8 cellular contexts compared by ENCODE assay signal in genomic region chr11:44565746-44566558, GRCh38. TPM values are rescaled to one million over a fixed set of nuclear protein-coding genes. Genes with fewer than 3 reads are reported as not detected.
DNase-seq lines count a peak whose midpoint lies in the region; ATAC-seq and TF ChIP-seq lines count a peak whose summit lies in the region.

No MANE protein-coding gene starts in this region.

- no peaks in the 10 kb centered on the region for H3K36me3 ChIP-seq in ectodermal cell (ENCODE audit: control insufficient read depth, insufficient read depth, low read length)
- no peaks in the 10 kb centered on the region for H3K36me3 ChIP-seq in neutrophil

- H3K27me3 ChIP-seq in ectodermal cell (ENCODE audit: control insufficient read depth, insufficient read depth, low read length, poor library complexity, severe bottlenecking) (peaks cover 13% of the 10 kb centered on the region), neutrophil (no peaks in the 10 kb centered on the region)

- no peak for TF ChIP-seq CTCF in neutrophil (IDR thresholded peaks at IDR 0.05)

- WGBS in ectodermal cell, 2 experiments = 25 to 27% methylated on average over 29 of the region's 29 CpGs

- ATAC-seq in HG02588 (IDR thresholded peaks at IDR 0.05; ENCODE audit: unreplicated experiment) = no peak

- H3K9me3 ChIP-seq in ectodermal cell (ENCODE audit: control insufficient read depth, low read length) = no peaks in the 10 kb centered on the region
- H3K9me3 ChIP-seq in neutrophil = no peaks in the 10 kb centered on the region

- DNase-seq in DMS79 (lab: John Stamatoyannopoulos, UW) = peak; percentile 23
- DNase-seq in NCI-H2029 (lab: John Stamatoyannopoulos, UW) = peak; percentile 33
- DNase-seq in DMS 273 (lab: John Stamatoyannopoulos, UW; ENCODE audit: unreplicated experiment) = no peak
- DNase-seq in middle frontal gyrus (ENCODE audit: extremely low spot score, low spot score) = no peak
- no peak for DNase-seq in stimulated activated CD8-positive, alpha-beta memory T cell treated with anti-CD3 and anti-CD28 coated beads, Interleukin-4, amount 100 ng/mL, for 48 hours

- H3K4me3 ChIP-seq in ectodermal cell (ENCODE audit: insufficient read depth, low read depth, low read length) (peak overlapping the region; percentile 48), neutrophil (ENCODE audit: low read depth in 1 of 2, low read length in 1 of 2) (peak overlapping the region; percentile 85 to 90)

- H3K27ac ChIP-seq in ectodermal cell (ENCODE audit: insufficient read depth, low read depth, low read length, poor library complexity, severe bottlenecking) = no peak overlapping the region
- peak overlapping the region; percentile 99 for H3K27ac ChIP-seq in neutrophil

- H3K4me1 ChIP-seq in ectodermal cell (ENCODE audit: control insufficient read depth, insufficient read depth, low read length) (peaks cover 58% of the 10 kb centered on the region), neutrophil (ENCODE audit: control insufficient read depth in 1 of 2, insufficient read depth in 1 of 2, low read depth in 1 of 2, low read length in 1 of 2) (peaks cover 60 to 65% of the 10 kb centered on the region in 2 experiments)

RNA-seq across cellular contexts. Expression of gene CD82, which starts 0.5 kb away (rescaled TPM):
- polyA plus RNA-seq in ectodermal cell (2013, experiment 1 of 4) = 58.7 TPM
- 54.9 TPM for polyA plus RNA-seq in ectodermal cell (2013, experiment 2 of 4)
- 40.5 TPM for polyA plus RNA-seq in ectodermal cell (2013, experiment 3 of 4)
- polyA plus RNA-seq in ectodermal cell (2013, experiment 4 of 4) = 53.7 TPM

Comparison
In these comparisons a context has a peak if more than half of its experiments do, and no peak if none do; other contexts are left out.
1. DNase-seq: peak in DMS79 (single experiment) and NCI-H2029 (single experiment); none in DMS 273 (single experiment), middle frontal gyrus (single experiment) and stimulated activated CD8-positive, alpha-beta memory T cell treated with anti-CD3 and anti-CD28 coated beads, Interleukin-4, amount 100 ng/mL, for 48 hours (single experiment).